Comparison of ENCODE assay signal across 15 cellular contexts in the genomic region with DNA sequence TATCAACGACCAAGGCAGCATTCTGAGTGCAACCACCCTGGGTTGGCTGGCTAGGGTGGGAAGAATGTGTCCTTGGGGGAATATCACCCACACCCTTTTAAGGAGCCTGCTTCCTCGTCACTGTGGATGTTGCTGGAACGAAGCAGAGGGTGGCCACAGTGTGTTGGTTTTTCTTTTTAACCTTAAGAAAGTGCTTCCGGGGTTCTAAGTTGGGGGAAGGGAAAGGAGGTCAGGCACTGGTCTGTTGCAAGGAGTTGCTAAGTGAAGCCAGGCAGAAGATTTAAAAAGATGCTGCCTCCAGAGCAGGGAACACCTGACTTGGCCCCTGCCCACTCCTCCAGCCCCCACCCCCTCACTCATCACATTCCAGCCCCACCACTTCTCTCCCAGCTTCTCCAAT.
A peak's percentile ranks its signal among the peaks of the same experiment; 100 is the strongest.
DNase-seq lines count a peak whose midpoint lies in the region; ATAC-seq and TF ChIP-seq lines count a peak whose summit lies in the region.
"Had no signal": no experiment of that assay in that cellular context is flagged by ENCODE, and none has a peak within 500 bp of the region (broad histone marks: within the 10 kb centered on the region; RNA-seq: fewer than 3 reads in every experiment).

No MANE protein-coding gene starts in this region.

- H3K9me3 ChIP-seq in WERI-Rb-1 (ENCODE audit: severe bottlenecking): no peaks in the 10 kb centered on the region

- peak overlapping the region; percentile 11; the same call in 1 of the 2 replicates for H3K4me3 ChIP-seq in WERI-Rb-1 (ENCODE audit: low read depth, low read length)
- H3K4me3 ChIP-seq: GM23248 had no signal

- H3K27me3 ChIP-seq in WERI-Rb-1 (ENCODE audit: insufficient read depth, low read depth, severe bottlenecking): no peaks in the 10 kb centered on the region

- no peaks in the 10 kb centered on the region for H3K36me3 ChIP-seq in WERI-Rb-1

- TF ChIP-seq CTCF in WERI-Rb-1 (IDR thresholded peaks at IDR 0.05; ENCODE audit: low read depth, low read length): no peak

- no peak overlapping the region for H3K27ac ChIP-seq in WERI-Rb-1
- H3K27ac ChIP-seq: 22Rv1, GM23248 had no signal

- DNase-seq in NCI-H146 treated with DMSO at 0.1 percent for 48 hours (lab: John Stamatoyannopoulos, UW; ENCODE audit: unreplicated experiment): peak; percentile 54
- DNase-seq in NCI-H146 (lab: John Stamatoyannopoulos, UW): no peak
- no peak for DNase-seq in WERI-Rb-1
- DNase-seq in left kidney (ENCODE audit: low read depth, low spot score): peak; percentile 20
- DNase-seq in retina: no peak
- DNase-seq: CD8-positive, alpha-beta T cell; COR-L47; DND-41; GDM1; GM23248; H9 had no signal

- ATAC-seq in GM18909 (IDR thresholded peaks at IDR 0.05; ENCODE audit: poor library complexity, unreplicated experiment): no peak
- ATAC-seq in HG02588 (IDR thresholded peaks at IDR 0.05; ENCODE audit: unreplicated experiment): no peak
- ATAC-seq: CD8-positive, alpha-beta T cell; HepG2 had no signal

Comparison
In these comparisons a context has a peak if more than half of its experiments do, and no peak if none do; other contexts are left out.
1. DNase-seq: peak in NCI-H146 treated with DMSO at 0.1 percent for 48 hours (single experiment) and left kidney (single experiment); none in NCI-H146 (single experiment), WERI-Rb-1 (single experiment) and retina (single experiment).